ENCODE assay signal across 1 cellular context in the genomic region with DNA sequence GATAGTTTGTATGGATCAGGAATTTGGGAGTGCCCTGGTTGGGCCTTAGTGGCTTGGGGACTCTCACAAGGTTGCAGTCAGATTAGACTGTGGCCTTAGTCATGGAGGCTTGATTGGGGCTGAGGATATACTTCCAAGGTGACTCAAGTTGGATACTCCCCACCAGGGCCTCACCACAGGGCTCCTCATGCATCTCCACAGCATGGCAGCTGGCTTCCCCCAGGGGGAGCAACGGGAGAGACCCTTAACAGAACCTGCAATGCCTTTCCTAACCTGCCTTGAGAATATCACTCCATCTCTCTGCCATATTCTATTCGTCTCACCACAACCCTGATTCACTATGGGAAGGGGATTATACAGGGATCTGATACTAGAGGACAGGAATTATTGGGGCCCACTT.
TF ChIP-seq lines count a peak whose summit lies in the region.

No MANE protein-coding gene starts in this region.

TF ChIP-seq in H1, 55 proteins besides CTCF, POLR2A, EP300 and RAD21:
- TF ChIP-seq CHD7 (IDR thresholded peaks at IDR 0.05; ENCODE audit: insufficient replicate concordance, low read length) = no peak
- no peak for TF ChIP-seq TEAD4 (IDR thresholded peaks at IDR 0.05; ENCODE audit: low read depth, low read length)
- TF ChIP-seq POU5F1 (IDR thresholded peaks at IDR 0.05; ENCODE audit: low read depth, low read length) = no peak
- TF ChIP-seq BRCA1 (IDR thresholded peaks at IDR 0.05; ENCODE audit: low read depth, low read length) = no peak
- TF ChIP-seq SIN3A (conservative IDR thresholded peaks at IDR 0.05 in 1 of 2, IDR thresholded peaks at IDR 0.05 in 1 of 2; ENCODE audit: low read depth in 1 of 2, low read length in 2 of 2) = no peak
- no peak for TF ChIP-seq RNF2 (IDR thresholded peaks at IDR 0.05; ENCODE audit: borderline replicate concordance, low read depth, low read length, missing control alignments, poor library complexity, severe bottlenecking)
- TF ChIP-seq SP1 (IDR thresholded peaks at IDR 0.05; ENCODE audit: low read depth, low read length) = no peak
- TF ChIP-seq SRF (IDR thresholded peaks at IDR 0.05; ENCODE audit: low read depth, low read length) = no peak
- TF ChIP-seq, protein P1, sequence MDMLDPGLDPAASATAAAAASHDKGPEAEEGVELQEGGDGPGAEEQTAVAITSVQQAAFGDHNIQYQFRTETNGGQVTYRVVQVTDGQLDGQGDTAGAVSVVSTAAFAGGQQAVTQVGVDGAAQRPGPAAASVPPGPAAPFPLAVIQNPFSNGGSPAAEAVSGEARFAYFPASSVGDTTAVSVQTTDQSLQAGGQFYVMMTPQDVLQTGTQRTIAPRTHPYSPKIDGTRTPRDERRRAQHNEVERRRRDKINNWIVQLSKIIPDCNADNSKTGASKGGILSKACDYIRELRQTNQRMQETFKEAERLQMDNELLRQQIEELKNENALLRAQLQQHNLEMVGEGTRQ (IDR thresholded peaks at IDR 0.05; ENCODE audit: low read length) = no peak
- TF ChIP-seq CHD2 (IDR thresholded peaks at IDR 0.05; ENCODE audit: low read length) = no peak
